ENCODE assay signal across 24 cellular contexts in genomic region chr3:194284351-194284750, GRCh38.
DNase-seq lines count a peak whose midpoint lies in the region; TF ChIP-seq lines count a peak whose summit lies in the region.
"Had no signal": no experiment of that assay in that cellular context is flagged by ENCODE, and none has a peak within 500 bp of the region (broad histone marks: within the 10 kb centered on the region; RNA-seq: fewer than 3 reads in every experiment).

No MANE protein-coding gene starts in this region.

- H3K4me3 ChIP-seq in adrenal gland (no peak overlapping the region), coronary artery (no peak overlapping the region), neural progenitor cell (no peak overlapping the region), testis (no peak overlapping the region)
- H3K4me3 ChIP-seq: A549; BLaER1 treated with 17β-estradiol and CSF1 and Interleukin-3, amounts not matched to agents 10 nM and 100 nM had no signal

- H3K4me1 ChIP-seq in adrenal gland (replicated peaks in 1 of 2) (peaks cover 5 to 12% of the 10 kb centered on the region in 2 donors), neural progenitor cell (peaks cover 49% of the 10 kb centered on the region), testis (peaks cover under 1% of the 10 kb centered on the region)
- H3K4me1 ChIP-seq: A549 had no signal

- peaks cover 16% of the 10 kb centered on the region for H3K4me1 Mint-ChIP-seq in neural progenitor cell

- no peaks in the 10 kb centered on the region for H3K36me3 ChIP-seq in adrenal gland (replicated peaks in 1 of 2)
- no peaks in the 10 kb centered on the region for H3K36me3 ChIP-seq in neural progenitor cell
- H3K36me3 ChIP-seq in testis (ENCODE audit: low read depth, missing control alignments): no peaks in the 10 kb centered on the region
- H3K36me3 ChIP-seq: BLaER1 treated with 17β-estradiol and CSF1 and Interleukin-3, amounts not matched to agents 10 nM and 100 nM had no signal

- DNase-seq in adrenal gland: peak in 5 of 7 donors; percentile 2 to 46 (median 12)
- DNase-seq in coronary artery (ENCODE audit: low spot score): peak; percentile 62
- no peak for DNase-seq in neural progenitor cell (ENCODE audit: low spot score)
- peak; percentile 7 for DNase-seq in testis
- no peak for DNase-seq in HT-29 (ENCODE audit: low spot score)
- DNase-seq in NCI-H187 treated with DMSO at 0.1 percent for 48 hours (lab: John Stamatoyannopoulos, UW): no peak
- no peak for DNase-seq in DMS153 treated with DMSO at 0.1 percent for 48 hours (lab: John Stamatoyannopoulos, UW; ENCODE audit: unreplicated experiment)
- DNase-seq: AML-193; DMS53; H7; Kasumi-1; NCI-H1092 treated with DMSO at 0.1 percent for 48 hours; NCI-H1436; NCI-H187; NCI-H2171 treated with DMSO at 0.1 percent for 48 hours; NCI-H345; NCI-H510A treated with DMSO at 0.1 percent for 48 hours; NCI-H774; NK-92 treated with Interleukin-12 subunit alpha and Interleukin-12 subunit beta, amount 100 ng/mL, for 24 hours; RPMI8226; SHP77 had no signal

- H3K27ac ChIP-seq in adrenal gland (no peak overlapping the region), coronary artery (no peak overlapping the region), neural progenitor cell (no peak overlapping the region), testis (no peak overlapping the region)
- H3K27ac ChIP-seq: A549; BLaER1 treated with 17β-estradiol and CSF1 and Interleukin-3, amounts not matched to agents 10 nM and 100 nM had no signal

- no peak for TF ChIP-seq POLR2A in adrenal gland (IDR thresholded peaks at IDR 0.05)
- TF ChIP-seq POLR2A in testis (IDR thresholded peaks at IDR 0.05): no peak

- H4K20me1 ChIP-seq in neural progenitor cell (ENCODE audit: low read depth): no peaks in the 10 kb centered on the region
- H4K20me1 ChIP-seq: BLaER1 treated with 17β-estradiol and CSF1 and Interleukin-3, amounts not matched to agents 10 nM and 100 nM had no signal

- 96 to 97% (median 97%) methylated on average over 4 to 5 of the region's 5 CpGs for WGBS in adrenal gland, 4 donors
- whole genome bisulfite sequencing in testis, 2 donors: 75 to 96% methylated on average over 1 to 5 of the region's 5 CpGs

- H3K4me3 Mint-ChIP-seq in neural progenitor cell: no peak overlapping the region
- H3K4me3 Mint-ChIP-seq: CD4-positive, alpha-beta T cell had no signal

- H3F3A ChIP-seq in neural progenitor cell (ENCODE audit: low read depth): peaks cover 52% of the 10 kb centered on the region

- intact Hi-C loops in adrenal gland (cut with DNase I): no loop called here
- intact Hi-C loops in testis (cut with DNase I; ENCODE audit: low total_unique reads): no loop called here

- H3K27ac Mint-ChIP-seq in neural progenitor cell: peak overlapping the region; percentile 62
- H3K27ac Mint-ChIP-seq: CD4-positive, alpha-beta T cell had no signal

- no peaks in the 10 kb centered on the region for H3K79me2 ChIP-seq in neural progenitor cell (ENCODE audit: low read depth)

- TF ChIP-seq CTCF in adrenal gland (IDR thresholded peaks at IDR 0.05): no peak
- no peak for TF ChIP-seq CTCF in coronary artery (IDR thresholded peaks at IDR 0.05)
- TF ChIP-seq CTCF in neural progenitor cell (IDR thresholded peaks at IDR 0.05): no peak
- no peak for TF ChIP-seq CTCF in testis (IDR thresholded peaks at IDR 0.05)

- no peak overlapping the region for H2AFZ ChIP-seq in neural progenitor cell (replicated peaks)

- H3K9ac ChIP-seq in neural progenitor cell: no peak overlapping the region
- H3K9ac ChIP-seq: BLaER1 treated with 17β-estradiol and CSF1 and Interleukin-3, amounts not matched to agents 10 nM and 100 nM had no signal

- H3K27me3 ChIP-seq in adrenal gland: no peaks in the 10 kb centered on the region
- no peaks in the 10 kb centered on the region for H3K27me3 ChIP-seq in neural progenitor cell
- no peaks in the 10 kb centered on the region for H3K27me3 ChIP-seq in testis
- H3K27me3 ChIP-seq: BLaER1 treated with 17β-estradiol and CSF1 and Interleukin-3, amounts not matched to agents 10 nM and 100 nM had no signal

- H3K27me3 Mint-ChIP-seq in neural progenitor cell (ENCODE audit: insufficient read depth, low read depth): peaks cover 54% of the 10 kb centered on the region

- H3K36me3 Mint-ChIP-seq in neural progenitor cell: peaks cover 4% of the 10 kb centered on the region

- peaks cover 15% of the 10 kb centered on the region for H3K9me3 Mint-ChIP-seq in neural progenitor cell
- H3K9me3 Mint-ChIP-seq: CD4-positive, alpha-beta T cell had no signal

- no peaks in the 10 kb centered on the region for H3K9me3 ChIP-seq in adrenal gland (replicated peaks in 1 of 3)
- H3K9me3 ChIP-seq in neural progenitor cell (ENCODE audit: low read depth): no peaks in the 10 kb centered on the region
- no peaks in the 10 kb centered on the region for H3K9me3 ChIP-seq in testis
- H3K9me3 ChIP-seq: A549; BLaER1 treated with 17β-estradiol and CSF1 and Interleukin-3, amounts not matched to agents 10 nM and 100 nM had no signal

- H3K4me2 ChIP-seq in neural progenitor cell: peak overlapping the region; percentile 5
- H3K4me2 ChIP-seq: A549; BLaER1 treated with 17β-estradiol and CSF1 and Interleukin-3, amounts not matched to agents 10 nM and 100 nM had no signal

Comparison
In these comparisons a context has a peak if more than half of its experiments do, and no peak if none do; other contexts are left out.
1. DNase-seq: peak in adrenal gland (5 of 7), coronary artery (single experiment) and testis (single experiment); none in neural progenitor cell (single experiment), HT-29 (single experiment), NCI-H187 treated with DMSO at 0.1 percent for 48 hours (single experiment) and DMS153 treated with DMSO at 0.1 percent for 48 hours (single experiment).